ENCODE assay signal across 9 cellular contexts in the genomic region with DNA sequence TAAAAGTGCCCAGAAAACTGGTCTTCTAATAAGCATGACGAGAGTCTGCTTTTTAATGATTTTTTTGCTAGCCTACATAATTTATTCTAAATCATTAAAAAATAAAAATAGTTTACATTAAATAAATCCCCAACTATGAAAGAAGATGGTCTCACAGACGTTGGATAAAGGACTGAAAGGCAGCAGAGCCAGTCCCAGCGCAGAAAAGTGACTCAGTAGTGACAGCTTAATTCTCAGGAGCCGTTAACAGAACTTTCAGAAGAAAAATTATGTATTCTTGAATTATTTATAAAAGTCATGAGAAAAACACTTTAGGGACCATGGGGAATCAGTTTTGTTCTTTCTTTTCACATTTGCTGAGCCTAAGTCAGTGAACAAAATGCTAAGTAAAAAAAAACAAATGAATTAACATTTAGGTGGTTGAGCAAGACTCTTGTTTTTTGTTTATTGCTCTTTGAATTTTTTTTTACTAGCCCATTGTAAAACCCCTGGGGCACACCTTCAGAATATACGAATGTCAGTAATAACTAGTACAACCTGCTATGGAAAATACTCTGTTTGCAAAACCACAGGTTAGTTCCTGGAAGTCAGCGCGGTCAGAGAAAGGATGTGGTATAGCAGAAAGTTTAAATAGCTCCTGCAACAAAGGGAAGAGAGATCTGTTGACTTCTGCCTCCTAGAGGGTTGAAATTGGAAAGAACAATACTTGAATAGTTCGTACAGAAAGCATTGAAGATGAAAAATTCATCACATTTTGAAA. TPM values are rescaled to one million over a fixed set of nuclear protein-coding genes. Genes with fewer than 3 reads are reported as not detected.
DNase-seq lines count a peak whose midpoint lies in the region; ATAC-seq and TF ChIP-seq lines count a peak whose summit lies in the region.
"Had no signal": no experiment of that assay in that cellular context is flagged by ENCODE, and none has a peak within 500 bp of the region (broad histone marks: within the 10 kb centered on the region; RNA-seq: fewer than 3 reads in every experiment).

No MANE protein-coding gene starts in this region.

- peaks cover 13 to 26% (median 24%) of the 10 kb centered on the region in 4 donors for H3K4me1 Mint-ChIP-seq in CD4-positive, alpha-beta memory T cell
- H3K4me1 Mint-ChIP-seq in activated naive CD4-positive, alpha-beta T cell treated with anti-CD3 and anti-CD28 coated beads for 36 hours (ENCODE audit: low read depth): peaks cover 14% of the 10 kb centered on the region
- peaks cover 7% of the 10 kb centered on the region for H3K4me1 Mint-ChIP-seq in stimulated activated memory B cell treated with anti-CD40 and anti-IgM and Interleukin-4, amounts not matched to agents 10 μg/mL and 1 μg/mL and 100 μg/mL, for 72 hours

- H3K4me3 ChIP-seq in CD4-positive, alpha-beta memory T cell (ENCODE audit: low read length in 2 of 2): peak overlapping the region in 1 of 2 donors; percentile 19
- H3K4me3 ChIP-seq in NB4 (ENCODE audit: low read depth, low read length) (no peak overlapping the region), suprapubic skin (no peak overlapping the region)

- peaks cover 0 to under 1% (median 0%) of the 10 kb centered on the region in 8 donors for H3K9me3 Mint-ChIP-seq in CD4-positive, alpha-beta memory T cell
- no peaks in the 10 kb centered on the region for H3K9me3 Mint-ChIP-seq in activated naive CD4-positive, alpha-beta T cell treated with anti-CD3 and anti-CD28 coated beads for 36 hours
- no peaks in the 10 kb centered on the region for H3K9me3 Mint-ChIP-seq in stimulated activated memory B cell treated with anti-CD40 and anti-IgM and Interleukin-4, amounts not matched to agents 10 μg/mL and 1 μg/mL and 100 μg/mL, for 72 hours

- CTCF ChIA-PET in CD4-positive, alpha-beta memory T cell (lab: Charles Lee; ENCODE audit: partially characterized antibody): interaction anchor here (1.0 to 2.0 kb wide), 5 partner anchors 9 to 393 kb away, joined by 3 to 8 read pairs (median 3); no protein-coding TSS in a partner anchor
- CTCF ChIA-PET in activated naive CD4-positive, alpha-beta T cell treated with anti-CD3 and anti-CD28 coated beads for 36 hours (lab: Charles Lee): interaction anchor here (0.5 to 1.4 kb wide), 5 partner anchors 16 to 329 kb away, joined by 3 to 8 read pairs (median 4); no protein-coding TSS in a partner anchor

- no peak for TF ChIP-seq POLR2A in NB4 (IDR thresholded peaks at IDR 0.05; ENCODE audit: extremely low read depth, insufficient read length)
- no peak for TF ChIP-seq POLR2A in suprapubic skin (IDR thresholded peaks at IDR 0.05)

- peak overlapping the region in 7 of 8 donors; percentile 14 to 78 (median 76) for H3K4me3 Mint-ChIP-seq in CD4-positive, alpha-beta memory T cell
- peak overlapping the region; percentile 25 for H3K4me3 Mint-ChIP-seq in activated naive CD4-positive, alpha-beta T cell treated with anti-CD3 and anti-CD28 coated beads for 36 hours
- peak overlapping the region; percentile 23 for H3K4me3 Mint-ChIP-seq in stimulated activated memory B cell treated with anti-CD40 and anti-IgM and Interleukin-4, amounts not matched to agents 10 μg/mL and 1 μg/mL and 100 μg/mL, for 72 hours

- no peak for TF ChIP-seq CTCF in NB4 (IDR thresholded peaks at IDR 0.05; ENCODE audit: low read depth, low read length)
- TF ChIP-seq CTCF in suprapubic skin (IDR thresholded peaks at IDR 0.05): no peak

- peaks cover 31% of the 10 kb centered on the region for H3K4me1 ChIP-seq in CD4-positive, alpha-beta memory T cell (ENCODE audit: insufficient read depth, low read length)
- H3K4me1 ChIP-seq in suprapubic skin: no peaks in the 10 kb centered on the region

- no peaks in the 10 kb centered on the region for H3K27me3 ChIP-seq in CD4-positive, alpha-beta memory T cell (ENCODE audit: insufficient read depth, low read length)
- peaks cover 4% of the 10 kb centered on the region for H3K27me3 ChIP-seq in suprapubic skin

- no peak for TF ChIP-seq EP300 in suprapubic skin (IDR thresholded peaks at IDR 0.05)

- 49% methylated on average over 8 of the region's 8 CpGs for WGBS in suprapubic skin

- no peak overlapping the region for H3K27ac ChIP-seq in CD4-positive, alpha-beta memory T cell (ENCODE audit: low read depth, low read length)
- no peak overlapping the region for H3K27ac ChIP-seq in suprapubic skin
- H3K27ac ChIP-seq: neutrophil had no signal

- peaks cover 0 to 3% of the 10 kb centered on the region in 2 donors for H3K27me3 Mint-ChIP-seq in CD4-positive, alpha-beta memory T cell
- no peaks in the 10 kb centered on the region for H3K27me3 Mint-ChIP-seq in activated naive CD4-positive, alpha-beta T cell treated with anti-CD3 and anti-CD28 coated beads for 36 hours (ENCODE audit: low read depth)
- H3K27me3 Mint-ChIP-seq in stimulated activated memory B cell treated with anti-CD40 and anti-IgM and Interleukin-4, amounts not matched to agents 10 μg/mL and 1 μg/mL and 100 μg/mL, for 72 hours: no peaks in the 10 kb centered on the region

- H3K36me3 ChIP-seq in CD4-positive, alpha-beta memory T cell (ENCODE audit: insufficient read depth, low read length): no peaks in the 10 kb centered on the region
- no peaks in the 10 kb centered on the region for H3K36me3 ChIP-seq in suprapubic skin
- H3K36me3 ChIP-seq: neutrophil had no signal

- H3K27ac Mint-ChIP-seq in CD4-positive, alpha-beta memory T cell: peak overlapping the region in 2 of 7 donors; percentile 44 to 64
- H3K27ac Mint-ChIP-seq in activated naive CD4-positive, alpha-beta T cell treated with anti-CD3 and anti-CD28 coated beads for 36 hours: peak overlapping the region; percentile 24
- no peak overlapping the region for H3K27ac Mint-ChIP-seq in stimulated activated memory B cell treated with anti-CD40 and anti-IgM and Interleukin-4, amounts not matched to agents 10 μg/mL and 1 μg/mL and 100 μg/mL, for 72 hours

- peak; percentile 71 to 84 (median 76) for DNase-seq in CD4-positive, alpha-beta memory T cell
- DNase-seq in NB4 (ENCODE audit: low read depth) (peak; percentile 60), Right ventricle myocardium inferior (ENCODE audit: missing footprints) (no peak), suprapubic skin (ENCODE audit: low spot score in 2 of 2) (no peak), retina (no peak)
- peak; percentile 85 for DNase-seq in activated naive CD4-positive, alpha-beta T cell treated with anti-CD3 and anti-CD28 coated beads for 36 hours

- ATAC-seq in GM21786 (IDR thresholded peaks at IDR 0.05; ENCODE audit: unreplicated experiment) (peak; percentile 93), Right ventricle myocardium inferior (no peak)
- ATAC-seq in stimulated activated memory B cell treated with anti-CD40 and anti-IgM and Interleukin-4, amounts not matched to agents 10 μg/mL and 1 μg/mL and 100 μg/mL, for 72 hours: peak; percentile 78

- H3K9me3 ChIP-seq in CD4-positive, alpha-beta memory T cell (ENCODE audit: control insufficient read depth in 1 of 2, low read length in 2 of 2): no peaks in the 10 kb centered on the region
- no peaks in the 10 kb centered on the region for H3K9me3 ChIP-seq in suprapubic skin
- H3K9me3 ChIP-seq: neutrophil had no signal

- no peaks in the 10 kb centered on the region for H3K36me3 Mint-ChIP-seq in CD4-positive, alpha-beta memory T cell
- H3K36me3 Mint-ChIP-seq in activated naive CD4-positive, alpha-beta T cell treated with anti-CD3 and anti-CD28 coated beads for 36 hours (ENCODE audit: low read depth): no peaks in the 10 kb centered on the region
- no peaks in the 10 kb centered on the region for H3K36me3 Mint-ChIP-seq in stimulated activated memory B cell treated with anti-CD40 and anti-IgM and Interleukin-4, amounts not matched to agents 10 μg/mL and 1 μg/mL and 100 μg/mL, for 72 hours

- intact Hi-C loops in CD4-positive, alpha-beta memory T cell (cut with micrococcal nuclease): loop anchor here (2.0 kb wide), 2 partner anchors 14 to 394 kb away; no protein-coding TSS in a partner anchor
- intact Hi-C loops in activated naive CD4-positive, alpha-beta T cell treated with anti-CD3 and anti-CD28 coated beads for 36 hours (cut with micrococcal nuclease): loop anchor here (1.0 to 5.0 kb wide), 7 partner anchors 13 to 394 kb away; no protein-coding TSS in a partner anchor
- intact Hi-C loops in Right ventricle myocardium inferior (cut with DNase I): no loop called here

- POLR2A ChIA-PET in CD4-positive, alpha-beta memory T cell (lab: Charles Lee; ENCODE audit: partially characterized antibody): interaction anchor here (1.1 kb wide), 1 partner anchor 15 kb away, joined by 3 read pairs; no protein-coding TSS in a partner anchor

RNA-seq across cellular contexts. Expression of a gene that starts 50.4 kb away (rescaled TPM):
- total RNA-seq in CD4-positive, alpha-beta memory T cell: not detected
- not detected for polyA plus RNA-seq in CD4-positive, alpha-beta memory T cell
- not detected for total RNA-seq in activated naive CD4-positive, alpha-beta T cell treated with anti-CD3 and anti-CD28 coated beads for 36 hours
- total RNA-seq in Right ventricle myocardium inferior (not detected), suprapubic skin (1 to 10 TPM in 1 of 4 donors, under 1 TPM in 2, not detected in 1; 0.34 to 1.6 (median 0.65) TPM)

Comparison
In these comparisons a context has a peak if more than half of its experiments do, and no peak if none do; other contexts are left out.
1. DNase-seq: peak in CD4-positive, alpha-beta memory T cell (5 of 5), NB4 (single experiment) and activated naive CD4-positive, alpha-beta T cell treated with anti-CD3 and anti-CD28 coated beads for 36 hours (single experiment); none in Right ventricle myocardium inferior (single experiment), suprapubic skin (0 of 2) and retina (single experiment).
2. H3K4me3 Mint-ChIP-seq: peak in every context shown above with its lines; median percentile 76 in CD4-positive, alpha-beta memory T cell; 25 in activated naive CD4-positive, alpha-beta T cell treated with anti-CD3 and anti-CD28 coated beads for 36 hours; 23 in stimulated activated memory B cell treated with anti-CD40 and anti-IgM and Interleukin-4, amounts not matched to agents 10 μg/mL and 1 μg/mL and 100 μg/mL, for 72 hours.